ENCODE assay signal across 1 cellular context in the genomic region with DNA sequence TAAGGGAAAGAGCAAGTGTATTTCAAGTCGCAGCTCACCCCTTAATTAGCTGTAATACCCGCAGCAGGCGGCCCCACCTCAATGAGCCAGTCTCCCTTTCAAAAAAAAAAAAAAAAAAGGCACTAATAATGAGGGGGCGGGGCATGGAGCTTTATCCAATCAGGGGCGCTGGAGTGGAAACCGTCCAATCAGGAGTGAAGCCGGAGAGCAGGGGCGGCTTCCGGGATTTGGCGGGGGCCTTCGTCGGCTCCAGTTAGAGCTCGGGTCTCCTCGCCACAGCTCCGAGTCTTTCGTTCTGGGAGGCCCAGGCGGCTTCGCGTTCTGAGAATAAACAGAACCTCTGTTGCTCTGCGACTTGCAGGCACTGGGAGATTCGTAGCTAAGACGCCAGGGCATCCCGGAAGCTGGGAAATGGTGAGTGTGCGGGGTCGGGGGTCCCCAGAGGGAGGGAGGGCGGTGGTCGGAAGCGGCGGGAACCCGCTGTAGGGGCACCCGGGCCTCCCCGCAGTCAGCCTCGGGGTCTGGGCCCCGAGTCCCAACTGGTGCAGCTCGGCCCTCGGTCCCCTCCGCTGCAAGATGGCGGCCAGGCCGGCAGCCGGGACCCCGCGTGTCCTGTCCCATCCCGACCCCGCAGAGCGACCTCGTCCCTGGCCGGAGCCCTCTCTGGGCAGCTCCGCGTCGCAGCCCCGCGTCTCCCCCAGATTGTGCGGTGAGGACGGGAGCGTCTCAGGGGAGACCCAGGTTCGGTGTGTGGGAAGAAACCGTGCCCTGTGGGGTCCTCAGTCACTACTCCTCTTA.
TF ChIP-seq lines count a peak whose summit lies in the region.

A gene (plus strand): TSS at position 252 of the 798 bp plus-strand sequence. CDS start 160 bp downstream, at position 412.

TF ChIP-seq in K562, 482 proteins besides CTCF, POLR2A, EP300 and RAD21 (continued from another document and continues in another):
- TF ChIP-seq, protein P1, sequence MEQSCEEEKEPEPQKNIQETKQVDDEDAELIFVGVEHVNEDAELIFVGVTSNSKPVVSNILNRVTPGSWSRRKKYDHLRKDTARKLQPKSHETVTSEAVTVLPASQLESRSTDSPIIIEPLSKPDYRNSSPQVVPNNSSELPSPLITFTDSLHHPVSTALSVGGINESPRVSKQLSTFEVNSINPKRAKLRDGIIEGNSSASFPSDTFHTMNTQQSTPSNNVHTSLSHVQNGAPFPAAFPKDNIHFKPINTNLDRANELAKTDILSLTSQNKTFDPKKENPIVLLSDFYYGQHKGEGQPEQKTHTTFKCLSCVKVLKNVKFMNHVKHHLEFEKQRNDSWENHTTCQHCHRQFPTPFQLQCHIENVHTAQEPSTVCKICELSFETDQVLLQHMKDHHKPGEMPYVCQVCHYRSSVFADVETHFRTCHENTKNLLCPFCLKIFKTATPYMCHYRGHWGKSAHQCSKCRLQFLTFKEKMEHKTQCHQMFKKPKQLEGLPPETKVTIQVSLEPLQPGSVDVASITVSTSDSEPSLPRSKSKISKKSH (CRISPR knock-in tag; IDR thresholded peaks at IDR 0.05) = no peak
- no peak for TF ChIP-seq GATA2 (CRISPR knock-in tag; IDR thresholded peaks at IDR 0.05)
- no peak for TF ChIP-seq JUN (IDR thresholded peaks at IDR 0.05; ENCODE audit: borderline replicate concordance, low read depth, low read length)
- no peak for TF ChIP-seq JUN (CRISPR knock-in tag; IDR thresholded peaks at IDR 0.05; ENCODE audit: borderline replicate concordance)
- TF ChIP-seq, protein P2, sequence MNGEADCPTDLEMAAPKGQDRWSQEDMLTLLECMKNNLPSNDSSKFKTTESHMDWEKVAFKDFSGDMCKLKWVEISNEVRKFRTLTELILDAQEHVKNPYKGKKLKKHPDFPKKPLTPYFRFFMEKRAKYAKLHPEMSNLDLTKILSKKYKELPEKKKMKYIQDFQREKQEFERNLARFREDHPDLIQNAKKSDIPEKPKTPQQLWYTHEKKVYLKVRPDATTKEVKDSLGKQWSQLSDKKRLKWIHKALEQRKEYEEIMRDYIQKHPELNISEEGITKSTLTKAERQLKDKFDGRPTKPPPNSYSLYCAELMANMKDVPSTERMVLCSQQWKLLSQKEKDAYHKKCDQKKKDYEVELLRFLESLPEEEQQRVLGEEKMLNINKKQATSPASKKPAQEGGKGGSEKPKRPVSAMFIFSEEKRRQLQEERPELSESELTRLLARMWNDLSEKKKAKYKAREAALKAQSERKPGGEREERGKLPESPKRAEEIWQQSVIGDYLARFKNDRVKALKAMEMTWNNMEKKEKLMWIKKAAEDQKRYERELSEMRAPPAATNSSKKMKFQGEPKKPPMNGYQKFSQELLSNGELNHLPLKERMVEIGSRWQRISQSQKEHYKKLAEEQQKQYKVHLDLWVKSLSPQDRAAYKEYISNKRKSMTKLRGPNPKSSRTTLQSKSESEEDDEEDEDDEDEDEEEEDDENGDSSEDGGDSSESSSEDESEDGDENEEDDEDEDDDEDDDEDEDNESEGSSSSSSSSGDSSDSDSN (IDR thresholded peaks at IDR 0.05; ENCODE audit: borderline replicate concordance in 1 of 2, low read depth in 2 of 2, low read length in 2 of 2) = 0 out of 4 replicates have a peak, but pooled peaks of 1 of the 2 experiments have one; percentile 68
- no peak for TF ChIP-seq ZNF121 (CRISPR knock-in tag; conservative IDR thresholded peaks at IDR 0.05)
- no peak for TF ChIP-seq ZNF263 (CRISPR knock-in tag; IDR thresholded peaks at IDR 0.05; ENCODE audit: borderline replicate concordance)
- peak; percentile 82; the same call in 1 of the 2 replicates for TF ChIP-seq PML (IDR thresholded peaks at IDR 0.05; ENCODE audit: low read length)
- no peak for TF ChIP-seq SP1 (CRISPR knock-in tag; IDR thresholded peaks at IDR 0.05)
- TF ChIP-seq, protein P3, sequence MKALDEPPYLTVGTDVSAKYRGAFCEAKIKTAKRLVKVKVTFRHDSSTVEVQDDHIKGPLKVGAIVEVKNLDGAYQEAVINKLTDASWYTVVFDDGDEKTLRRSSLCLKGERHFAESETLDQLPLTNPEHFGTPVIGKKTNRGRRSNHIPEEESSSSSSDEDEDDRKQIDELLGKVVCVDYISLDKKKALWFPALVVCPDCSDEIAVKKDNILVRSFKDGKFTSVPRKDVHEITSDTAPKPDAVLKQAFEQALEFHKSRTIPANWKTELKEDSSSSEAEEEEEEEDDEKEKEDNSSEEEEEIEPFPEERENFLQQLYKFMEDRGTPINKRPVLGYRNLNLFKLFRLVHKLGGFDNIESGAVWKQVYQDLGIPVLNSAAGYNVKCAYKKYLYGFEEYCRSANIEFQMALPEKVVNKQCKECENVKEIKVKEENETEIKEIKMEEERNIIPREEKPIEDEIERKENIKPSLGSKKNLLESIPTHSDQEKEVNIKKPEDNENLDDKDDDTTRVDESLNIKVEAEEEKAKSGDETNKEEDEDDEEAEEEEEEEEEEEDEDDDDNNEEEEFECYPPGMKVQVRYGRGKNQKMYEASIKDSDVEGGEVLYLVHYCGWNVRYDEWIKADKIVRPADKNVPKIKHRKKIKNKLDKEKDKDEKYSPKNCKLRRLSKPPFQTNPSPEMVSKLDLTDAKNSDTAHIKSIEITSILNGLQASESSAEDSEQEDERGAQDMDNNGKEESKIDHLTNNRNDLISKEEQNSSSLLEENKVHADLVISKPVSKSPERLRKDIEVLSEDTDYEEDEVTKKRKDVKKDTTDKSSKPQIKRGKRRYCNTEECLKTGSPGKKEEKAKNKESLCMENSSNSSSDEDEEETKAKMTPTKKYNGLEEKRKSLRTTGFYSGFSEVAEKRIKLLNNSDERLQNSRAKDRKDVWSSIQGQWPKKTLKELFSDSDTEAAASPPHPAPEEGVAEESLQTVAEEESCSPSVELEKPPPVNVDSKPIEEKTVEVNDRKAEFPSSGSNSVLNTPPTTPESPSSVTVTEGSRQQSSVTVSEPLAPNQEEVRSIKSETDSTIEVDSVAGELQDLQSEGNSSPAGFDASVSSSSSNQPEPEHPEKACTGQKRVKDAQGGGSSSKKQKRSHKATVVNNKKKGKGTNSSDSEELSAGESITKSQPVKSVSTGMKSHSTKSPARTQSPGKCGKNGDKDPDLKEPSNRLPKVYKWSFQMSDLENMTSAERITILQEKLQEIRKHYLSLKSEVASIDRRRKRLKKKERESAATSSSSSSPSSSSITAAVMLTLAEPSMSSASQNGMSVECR (CRISPR knock-in tag; IDR thresholded peaks at IDR 0.05) = peak; percentile 47; the same call in 1 of the 2 replicates
- no peak for TF ChIP-seq CREB1 (IDR thresholded peaks at IDR 0.05)
- TF ChIP-seq CREB1 (CRISPR knock-in tag; IDR thresholded peaks at IDR 0.05) = no peak
- TF ChIP-seq, protein P4, sequence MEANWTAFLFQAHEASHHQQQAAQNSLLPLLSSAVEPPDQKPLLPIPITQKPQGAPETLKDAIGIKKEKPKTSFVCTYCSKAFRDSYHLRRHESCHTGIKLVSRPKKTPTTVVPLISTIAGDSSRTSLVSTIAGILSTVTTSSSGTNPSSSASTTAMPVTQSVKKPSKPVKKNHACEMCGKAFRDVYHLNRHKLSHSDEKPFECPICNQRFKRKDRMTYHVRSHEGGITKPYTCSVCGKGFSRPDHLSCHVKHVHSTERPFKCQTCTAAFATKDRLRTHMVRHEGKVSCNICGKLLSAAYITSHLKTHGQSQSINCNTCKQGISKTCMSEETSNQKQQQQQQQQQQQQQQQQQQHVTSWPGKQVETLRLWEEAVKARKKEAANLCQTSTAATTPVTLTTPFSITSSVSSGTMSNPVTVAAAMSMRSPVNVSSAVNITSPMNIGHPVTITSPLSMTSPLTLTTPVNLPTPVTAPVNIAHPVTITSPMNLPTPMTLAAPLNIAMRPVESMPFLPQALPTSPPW (CRISPR knock-in tag; IDR thresholded peaks at IDR 0.05) = peak; percentile 71
- 0 out of 2 replicates have a peak, but pooled peaks have one; percentile 37 for TF ChIP-seq HMG20A (CRISPR knock-in tag; conservative IDR thresholded peaks at IDR 0.05)
- TF ChIP-seq RBBP5 (IDR thresholded peaks at IDR 0.05; ENCODE audit: borderline replicate concordance, insufficient read depth, low read length, poor library complexity, severe bottlenecking) = peak; percentile 96
- no peak for TF ChIP-seq ZNF24 (IDR thresholded peaks at IDR 0.05)
- TF ChIP-seq, protein P5, sequence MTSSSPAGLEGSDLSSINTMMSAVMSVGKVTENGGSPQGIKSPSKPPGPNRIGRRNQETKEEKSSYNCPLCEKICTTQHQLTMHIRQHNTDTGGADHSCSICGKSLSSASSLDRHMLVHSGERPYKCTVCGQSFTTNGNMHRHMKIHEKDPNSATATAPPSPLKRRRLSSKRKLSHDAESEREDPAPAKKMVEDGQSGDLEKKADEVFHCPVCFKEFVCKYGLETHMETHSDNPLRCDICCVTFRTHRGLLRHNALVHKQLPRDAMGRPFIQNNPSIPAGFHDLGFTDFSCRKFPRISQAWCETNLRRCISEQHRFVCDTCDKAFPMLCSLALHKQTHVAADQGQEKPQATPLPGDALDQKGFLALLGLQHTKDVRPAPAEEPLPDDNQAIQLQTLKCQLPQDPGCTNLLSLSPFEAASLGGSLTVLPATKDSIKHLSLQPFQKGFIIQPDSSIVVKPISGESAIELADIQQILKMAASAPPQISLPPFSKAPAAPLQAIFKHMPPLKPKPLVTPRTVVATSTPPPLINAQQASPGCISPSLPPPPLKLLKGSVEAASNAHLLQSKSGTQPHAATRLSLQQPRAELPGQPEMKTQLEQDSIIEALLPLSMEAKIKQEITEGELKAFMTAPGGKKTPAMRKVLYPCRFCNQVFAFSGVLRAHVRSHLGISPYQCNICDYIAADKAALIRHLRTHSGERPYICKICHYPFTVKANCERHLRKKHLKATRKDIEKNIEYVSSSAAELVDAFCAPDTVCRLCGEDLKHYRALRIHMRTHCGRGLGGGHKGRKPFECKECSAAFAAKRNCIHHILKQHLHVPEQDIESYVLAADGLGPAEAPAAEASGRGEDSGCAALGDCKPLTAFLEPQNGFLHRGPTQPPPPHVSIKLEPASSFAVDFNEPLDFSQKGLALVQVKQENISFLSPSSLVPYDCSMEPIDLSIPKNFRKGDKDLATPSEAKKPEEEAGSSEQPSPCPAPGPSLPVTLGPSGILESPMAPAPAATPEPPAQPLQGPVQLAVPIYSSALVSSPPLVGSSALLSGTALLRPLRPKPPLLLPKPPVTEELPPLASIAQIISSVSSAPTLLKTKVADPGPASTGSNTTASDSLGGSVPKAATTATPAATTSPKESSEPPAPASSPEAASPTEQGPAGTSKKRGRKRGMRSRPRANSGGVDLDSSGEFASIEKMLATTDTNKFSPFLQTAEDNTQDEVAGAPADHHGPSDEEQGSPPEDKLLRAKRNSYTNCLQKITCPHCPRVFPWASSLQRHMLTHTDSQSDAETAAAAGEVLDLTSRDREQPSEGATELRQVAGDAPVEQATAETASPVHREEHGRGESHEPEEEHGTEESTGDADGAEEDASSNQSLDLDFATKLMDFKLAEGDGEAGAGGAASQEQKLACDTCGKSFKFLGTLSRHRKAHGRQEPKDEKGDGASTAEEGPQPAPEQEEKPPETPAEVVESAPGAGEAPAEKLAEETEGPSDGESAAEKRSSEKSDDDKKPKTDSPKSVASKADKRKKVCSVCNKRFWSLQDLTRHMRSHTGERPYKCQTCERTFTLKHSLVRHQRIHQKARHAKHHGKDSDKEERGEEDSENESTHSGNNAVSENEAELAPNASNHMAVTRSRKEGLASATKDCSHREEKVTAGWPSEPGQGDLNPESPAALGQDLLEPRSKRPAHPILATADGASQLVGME (CRISPR knock-in tag; IDR thresholded peaks at IDR 0.05) = 0 out of 2 replicates have a peak, but pooled peaks have one; percentile 46
- 0 out of 2 replicates have a peak, but pooled peaks have one; percentile 19 for TF ChIP-seq NR2F6 (CRISPR knock-in tag; IDR thresholded peaks at IDR 0.05)
- TF ChIP-seq MAFK (IDR thresholded peaks at IDR 0.05; ENCODE audit: low read length) = no peak
- TF ChIP-seq SP2 (IDR thresholded peaks at IDR 0.05; ENCODE audit: extremely low read depth, low read depth, low read length, poor library complexity, severe bottlenecking) = peak; percentile 59
- no peak for TF ChIP-seq DPF2 (IDR thresholded peaks at IDR 0.05)
- TF ChIP-seq EGR1 (conservative IDR thresholded peaks at IDR 0.05) = peak; percentile 60
- peak; percentile 20; the same call in 1 of the 2 replicates for TF ChIP-seq PHB (CRISPR knock-in tag; IDR thresholded peaks at IDR 0.05)
- TF ChIP-seq, protein P6, sequence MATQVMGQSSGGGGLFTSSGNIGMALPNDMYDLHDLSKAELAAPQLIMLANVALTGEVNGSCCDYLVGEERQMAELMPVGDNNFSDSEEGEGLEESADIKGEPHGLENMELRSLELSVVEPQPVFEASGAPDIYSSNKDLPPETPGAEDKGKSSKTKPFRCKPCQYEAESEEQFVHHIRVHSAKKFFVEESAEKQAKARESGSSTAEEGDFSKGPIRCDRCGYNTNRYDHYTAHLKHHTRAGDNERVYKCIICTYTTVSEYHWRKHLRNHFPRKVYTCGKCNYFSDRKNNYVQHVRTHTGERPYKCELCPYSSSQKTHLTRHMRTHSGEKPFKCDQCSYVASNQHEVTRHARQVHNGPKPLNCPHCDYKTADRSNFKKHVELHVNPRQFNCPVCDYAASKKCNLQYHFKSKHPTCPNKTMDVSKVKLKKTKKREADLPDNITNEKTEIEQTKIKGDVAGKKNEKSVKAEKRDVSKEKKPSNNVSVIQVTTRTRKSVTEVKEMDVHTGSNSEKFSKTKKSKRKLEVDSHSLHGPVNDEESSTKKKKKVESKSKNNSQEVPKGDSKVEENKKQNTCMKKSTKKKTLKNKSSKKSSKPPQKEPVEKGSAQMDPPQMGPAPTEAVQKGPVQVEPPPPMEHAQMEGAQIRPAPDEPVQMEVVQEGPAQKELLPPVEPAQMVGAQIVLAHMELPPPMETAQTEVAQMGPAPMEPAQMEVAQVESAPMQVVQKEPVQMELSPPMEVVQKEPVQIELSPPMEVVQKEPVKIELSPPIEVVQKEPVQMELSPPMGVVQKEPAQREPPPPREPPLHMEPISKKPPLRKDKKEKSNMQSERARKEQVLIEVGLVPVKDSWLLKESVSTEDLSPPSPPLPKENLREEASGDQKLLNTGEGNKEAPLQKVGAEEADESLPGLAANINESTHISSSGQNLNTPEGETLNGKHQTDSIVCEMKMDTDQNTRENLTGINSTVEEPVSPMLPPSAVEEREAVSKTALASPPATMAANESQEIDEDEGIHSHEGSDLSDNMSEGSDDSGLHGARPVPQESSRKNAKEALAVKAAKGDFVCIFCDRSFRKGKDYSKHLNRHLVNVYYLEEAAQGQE (CRISPR knock-in tag; IDR thresholded peaks at IDR 0.05; ENCODE audit: low read depth) = peak; percentile 73; the same call in 1 of the 2 replicates
- peak; percentile 92 for TF ChIP-seq PHF8 (IDR thresholded peaks at IDR 0.05; ENCODE audit: borderline replicate concordance, low read length)
- TF ChIP-seq SRSF3 (IDR thresholded peaks at IDR 0.05; ENCODE audit: insufficient read depth, low read length) = peak; percentile 58; the same call in 1 of the 2 replicates
- peak; percentile 92 for TF ChIP-seq RBFOX2 (IDR thresholded peaks at IDR 0.05; ENCODE audit: low read depth, low read length)
- peak; percentile 70 for TF ChIP-seq EP400 (IDR thresholded peaks at IDR 0.05)
- TF ChIP-seq, protein P7, sequence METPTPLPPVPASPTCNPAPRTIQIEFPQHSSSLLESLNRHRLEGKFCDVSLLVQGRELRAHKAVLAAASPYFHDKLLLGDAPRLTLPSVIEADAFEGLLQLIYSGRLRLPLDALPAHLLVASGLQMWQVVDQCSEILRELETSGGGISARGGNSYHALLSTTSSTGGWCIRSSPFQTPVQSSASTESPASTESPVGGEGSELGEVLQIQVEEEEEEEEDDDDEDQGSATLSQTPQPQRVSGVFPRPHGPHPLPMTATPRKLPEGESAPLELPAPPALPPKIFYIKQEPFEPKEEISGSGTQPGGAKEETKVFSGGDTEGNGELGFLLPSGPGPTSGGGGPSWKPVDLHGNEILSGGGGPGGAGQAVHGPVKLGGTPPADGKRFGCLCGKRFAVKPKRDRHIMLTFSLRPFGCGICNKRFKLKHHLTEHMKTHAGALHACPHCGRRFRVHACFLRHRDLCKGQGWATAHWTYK (CRISPR knock-in tag; IDR thresholded peaks at IDR 0.05) = peak; percentile 83; the same call in 1 of the 2 replicates
